In the genomic region with DNA sequence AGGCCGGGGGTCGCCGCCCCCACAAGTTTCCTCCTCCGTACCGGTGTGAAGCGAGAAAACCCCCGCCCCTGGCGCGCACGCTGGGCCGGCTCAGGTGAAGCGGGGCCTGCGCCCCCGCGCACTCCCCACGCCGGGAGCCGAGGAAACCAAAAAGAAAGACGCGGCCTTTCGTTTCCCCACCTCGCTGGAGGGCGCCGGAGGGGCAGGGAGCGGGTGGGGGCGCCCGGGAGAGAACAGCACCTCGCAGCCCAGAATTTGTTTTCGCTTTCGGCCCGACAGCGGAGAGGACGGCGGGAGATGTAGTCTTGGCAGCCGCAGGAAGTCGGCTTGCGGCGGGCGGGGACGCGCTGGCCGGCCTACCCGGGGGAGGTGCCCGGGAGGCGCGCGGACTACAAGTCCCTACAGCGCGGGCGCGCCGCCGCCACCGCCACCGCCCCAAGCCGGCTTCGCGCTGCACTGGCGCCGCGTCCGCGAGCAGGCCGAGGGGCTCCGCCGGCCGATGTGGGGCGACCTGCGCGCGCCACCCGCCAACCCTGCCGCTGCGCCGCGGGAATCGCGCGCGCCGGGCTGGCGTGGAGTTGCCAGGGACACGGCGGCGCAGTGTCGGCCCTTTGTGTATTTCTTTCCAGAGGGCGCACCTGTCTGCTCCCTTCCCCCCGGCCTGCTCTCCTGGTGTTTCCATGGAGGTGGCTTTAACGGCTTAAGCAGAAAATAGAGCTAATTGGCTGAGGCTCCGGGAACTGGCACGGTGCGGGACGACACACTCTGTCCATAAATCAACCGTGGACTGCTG, we compare ENCODE assay signal across 8 cellular contexts. TPM values are rescaled to one million over a fixed set of nuclear protein-coding genes. Genes with fewer than 3 reads are reported as not detected.
DNase-seq lines count a peak whose midpoint lies in the region; ATAC-seq and TF ChIP-seq lines count a peak whose summit lies in the region.

A gene with protein sequence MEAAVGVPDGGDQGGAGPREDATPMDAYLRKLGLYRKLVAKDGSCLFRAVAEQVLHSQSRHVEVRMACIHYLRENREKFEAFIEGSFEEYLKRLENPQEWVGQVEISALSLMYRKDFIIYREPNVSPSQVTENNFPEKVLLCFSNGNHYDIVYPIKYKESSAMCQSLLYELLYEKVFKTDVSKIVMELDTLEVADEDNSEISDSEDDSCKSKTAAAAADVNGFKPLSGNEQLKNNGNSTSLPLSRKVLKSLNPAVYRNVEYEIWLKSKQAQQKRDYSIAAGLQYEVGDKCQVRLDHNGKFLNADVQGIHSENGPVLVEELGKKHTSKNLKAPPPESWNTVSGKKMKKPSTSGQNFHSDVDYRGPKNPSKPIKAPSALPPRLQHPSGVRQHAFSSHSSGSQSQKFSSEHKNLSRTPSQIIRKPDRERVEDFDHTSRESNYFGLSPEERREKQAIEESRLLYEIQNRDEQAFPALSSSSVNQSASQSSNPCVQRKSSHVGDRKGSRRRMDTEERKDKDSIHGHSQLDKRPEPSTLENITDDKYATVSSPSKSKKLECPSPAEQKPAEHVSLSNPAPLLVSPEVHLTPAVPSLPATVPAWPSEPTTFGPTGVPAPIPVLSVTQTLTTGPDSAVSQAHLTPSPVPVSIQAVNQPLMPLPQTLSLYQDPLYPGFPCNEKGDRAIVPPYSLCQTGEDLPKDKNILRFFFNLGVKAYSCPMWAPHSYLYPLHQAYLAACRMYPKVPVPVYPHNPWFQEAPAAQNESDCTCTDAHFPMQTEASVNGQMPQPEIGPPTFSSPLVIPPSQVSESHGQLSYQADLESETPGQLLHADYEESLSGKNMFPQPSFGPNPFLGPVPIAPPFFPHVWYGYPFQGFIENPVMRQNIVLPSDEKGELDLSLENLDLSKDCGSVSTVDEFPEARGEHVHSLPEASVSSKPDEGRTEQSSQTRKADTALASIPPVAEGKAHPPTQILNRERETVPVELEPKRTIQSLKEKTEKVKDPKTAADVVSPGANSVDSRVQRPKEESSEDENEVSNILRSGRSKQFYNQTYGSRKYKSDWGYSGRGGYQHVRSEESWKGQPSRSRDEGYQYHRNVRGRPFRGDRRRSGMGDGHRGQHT (minus strand): TSS at position 292 of the 793 bp plus-strand sequence. CDS start 616 bp downstream, outside the sequence.

- H3K27me3 ChIP-seq in right cardiac atrium (ENCODE audit: control insufficient read depth, insufficient read depth) = no peaks in the 10 kb centered on the region
- no peaks in the 10 kb centered on the region for H3K27me3 ChIP-seq in uterus

- H3K9me3 ChIP-seq in right cardiac atrium (ENCODE audit: control insufficient read depth, low read length) = no peaks in the 10 kb centered on the region
- H3K9me3 ChIP-seq in uterus = no peaks in the 10 kb centered on the region

- H3K4me1 ChIP-seq in right cardiac atrium (ENCODE audit: control insufficient read depth, insufficient read depth, low read length) (peaks cover 3% of the 10 kb centered on the region), uterus (peaks cover 5 to 8% of the 10 kb centered on the region in 2 donors)

- H3K4me3 ChIP-seq in right cardiac atrium (ENCODE audit: low read length) (peak within 1 kb of the TSS; percentile 67), uterus (peak within 1 kb of the TSS; percentile 87 to 98)

- WGBS in right cardiac atrium = under 1% methylated on average over 94 of the region's 94 CpGs

- ATAC-seq in GM18498 (IDR thresholded peaks at IDR 0.05; ENCODE audit: unreplicated experiment) = peak; percentile 84
- ATAC-seq in HG02938 (IDR thresholded peaks at IDR 0.05; ENCODE audit: unreplicated experiment) = peak; percentile 78
- peak; percentile 97 for ATAC-seq in right cardiac atrium

- DNase-seq in NCI-H187 (lab: John Stamatoyannopoulos, UW) (peak; percentile 43 to 77), T-helper 2 cell (peak; percentile 87 to 98 (median 94)), anterior cingulate cortex (lab: John Stamatoyannopoulos, UW) (peak; percentile 63 to 98 (median 92)), right cardiac atrium (peak; percentile 97 to 98 (median 98)), pulmonary artery endothelial cell (ENCODE audit: low read depth, low spot score) (peak; percentile 88), uterus (peak; percentile 94 to 95)

- TF ChIP-seq CTCF in uterus (IDR thresholded peaks at IDR 0.05) = peak in 3 of 4 experiments; percentile 22 to 28 (median 23)

- peak; percentile 41 to 76 for TF ChIP-seq POLR2A in uterus (IDR thresholded peaks at IDR 0.05)

- intact Hi-C loops in right cardiac atrium (cut with DNase I) = no loop called here
- intact Hi-C loops in uterus (cut with DNase I; ENCODE audit: low total_unique reads) = no loop called here

- H3K36me3 ChIP-seq in uterus = no peaks in the 10 kb centered on the region

- H3K27ac ChIP-seq in right cardiac atrium (ENCODE audit: low read length) = peak within 1 kb of the TSS; percentile 94
- peak within 1 kb of the TSS; percentile 99 to 100 for H3K27ac ChIP-seq in uterus

RNA-seq across cellular contexts. Expression of the gene that starts here (rescaled TPM):
- total RNA-seq in right cardiac atrium = 10 to 100 TPM; 27.0 to 27.6 (median 27.1) TPM
- polyA plus RNA-seq in right cardiac atrium = 8.8 TPM
- 25.0 and 32.6 TPM in 2 replicates for total RNA-seq in pulmonary artery endothelial cell
- total RNA-seq in uterus = 10 to 100 TPM; 12.3 to 59.5 (median 31.9) TPM

Comparison
In these comparisons a context has a peak if more than half of its experiments do, and no peak if none do; other contexts are left out.
1. Peak in every context shown above with its lines: DNase-seq, ATAC-seq, H3K4me3 ChIP-seq and H3K27ac ChIP-seq.